ENCODE assay signal across 14 cellular contexts in genomic region chr16:2180962-2181923, GRCh38. TPM values are rescaled to one million over a fixed set of nuclear protein-coding genes. Genes with fewer than 3 reads are reported as not detected.
DNase-seq lines count a peak whose midpoint lies in the region; ATAC-seq, FAIRE-seq and TF ChIP-seq lines count a peak whose summit lies in the region.
"Had no signal": no experiment of that assay in that cellular context is flagged by ENCODE, and none has a peak within 500 bp of the region (broad histone marks: within the 10 kb centered on the region; RNA-seq: fewer than 3 reads in every experiment).

No MANE protein-coding gene starts in this region.

- intact Hi-C loops in activated CD4-positive, alpha-beta T cell treated with anti-CD3 and anti-CD28 coated beads for 36 hours (cut with DNase I, micrococcal nuclease) = no loop called here

- DNase-seq in activated CD4-positive, alpha-beta T cell treated with anti-CD3 and anti-CD28 coated beads for 36 hours = peak; percentile 23
- no peak for DNase-seq in activated CD4-positive, alpha-beta T cell treated with anti-CD3 and anti-CD28 coated beads, Interleukin-2, amount 50 U/mL, for 1 hour
- DNase-seq in H1 (ENCODE audit: low read depth in 1 of 2, low spot score in 2 of 2) (no peak), neuronal stem cell (ENCODE audit: low spot score) (no peak), chondrocyte (ENCODE audit: low spot score) (no peak), cerebellar nuclear complex (lab: John Stamatoyannopoulos, UW) (no peak)
- DNase-seq: 8988T, C1 segment of cervical spinal cord, NCI-H146, NCI-H345, NCI-H69 had no signal

- no peaks in the 10 kb centered on the region for H3K79me2 ChIP-seq in H1 (ENCODE audit: control insufficient read depth in 1 of 2, insufficient read depth in 2 of 2, low read length in 2 of 2)

- POLR2A ChIA-PET in activated CD4-positive, alpha-beta T cell treated with anti-CD3 and anti-CD28 coated beads for 36 hours (lab: Charles Lee) = interaction anchor here (0.5 to 1.4 kb wide), 2 partner anchors 26 to 121 kb away, joined by 3 to 6 read pairs; partner anchors contain the start of gene TRAF7
- POLR2A ChIA-PET in H1 (lab: Charles Lee; ENCODE audit: partially characterized antibody) = interaction anchor here (0.7 to 3.2 kb wide), 11 partner anchors 9 to 333 kb away, joined by 3 to 23 read pairs (median 4); partner anchors contain the start of genes ATP6V0C, DNASE1L2, MLST8 and RPS2

- H3K18ac ChIP-seq in H1 (ENCODE audit: extremely low read depth, low read length) = no peak overlapping the region
- peak overlapping the region; percentile 6 for H3K18ac ChIP-seq in neuronal stem cell (ENCODE audit: low read length)

- H2BK15ac ChIP-seq in H1 (ENCODE audit: low read length) (no peak overlapping the region), neuronal stem cell (ENCODE audit: low read length) (no peak overlapping the region)

- no peak for FAIRE-seq in H1 (lab: Jason Lieb, UNC)

- H2BK120ac ChIP-seq in H1 (replicated peaks; ENCODE audit: low read depth, low read length) = no peak overlapping the region
- H2BK120ac ChIP-seq in neuronal stem cell (ENCODE audit: low read depth, low read length) = no peak overlapping the region

- no peak overlapping the region for H3K4ac ChIP-seq in H1 (replicated peaks; ENCODE audit: insufficient read length, low read depth, low read length)
- H3K4ac ChIP-seq in neuronal stem cell (ENCODE audit: low read length) = no peak overlapping the region

- CTCF ChIA-PET in activated CD4-positive, alpha-beta T cell treated with anti-CD3 and anti-CD28 coated beads for 36 hours (lab: Charles Lee) = no interaction called here
- CTCF ChIA-PET in H1 (lab: Charles Lee; ENCODE audit: partially characterized antibody) = interaction anchor here (1.0 to 1.9 kb wide), 5 partner anchors 13 to 320 kb away, joined by 3 to 5 read pairs (median 4); no protein-coding TSS in a partner anchor

- no peak overlapping the region for H2AFZ ChIP-seq in H1 (ENCODE audit: low read length)
- no peak overlapping the region for H2AFZ ChIP-seq in neuronal stem cell (ENCODE audit: low read length)

- peaks cover 0 to 10% of the 10 kb centered on the region in 2 experiments for H4K20me1 ChIP-seq in H1 (replicated peaks in 1 of 2; ENCODE audit: control insufficient read depth in 1 of 2, insufficient read depth in 2 of 2, low read length in 2 of 2)

- no peaks in the 10 kb centered on the region for H3K9me3 Mint-ChIP-seq in activated CD4-positive, alpha-beta T cell treated with anti-CD3 and anti-CD28 coated beads for 36 hours (ENCODE audit: low read depth)
- no peaks in the 10 kb centered on the region for H3K9me3 Mint-ChIP-seq in chondrocyte (ENCODE audit: low read depth)

- no peak overlapping the region for H3K4me2 ChIP-seq in H1 (ENCODE audit: insufficient read depth in 1 of 2, low read depth in 2 of 2, low read length in 2 of 2)
- no peak overlapping the region for H3K4me2 ChIP-seq in neuronal stem cell (ENCODE audit: insufficient read depth, low read length, poor library complexity, severe bottlenecking)

- no peak for TF ChIP-seq POLR2A in H1 (IDR thresholded peaks at IDR 0.05; ENCODE audit: control extremely low read depth in 1 of 2, low read depth in 2 of 2, low read length in 2 of 2)

- peaks cover 2% of the 10 kb centered on the region; the same call in 1 of the 2 replicates for H3K23me2 ChIP-seq in H1 (ENCODE audit: low read depth, low read length)

- H3K27me3 ChIP-seq in H1 (replicated peaks in 1 of 4; ENCODE audit: control insufficient read depth in 3 of 4, extremely low read depth in 1 of 4, insufficient read depth in 3 of 4, low read length in 3 of 4) (no peaks in the 10 kb centered on the region; a peak in 1 of 7 replicates), neuronal stem cell (ENCODE audit: control insufficient read depth in 3 of 3, insufficient read depth in 3 of 3, low read depth in 1 of 3, low read length in 3 of 3) (no peaks in the 10 kb centered on the region)

- H3K23ac ChIP-seq in H1 (ENCODE audit: insufficient read length) (no peak overlapping the region), neuronal stem cell (ENCODE audit: low read depth, low read length, poor library complexity) (peak overlapping the region; percentile 60)

- no peak for TF ChIP-seq CTCF in H1 (IDR thresholded peaks at IDR 0.05; ENCODE audit: control extremely low read depth in 1 of 3, insufficient read depth in 1 of 3, low read depth in 1 of 3, low read length in 3 of 3)
- TF ChIP-seq CTCF in chondrocyte (IDR thresholded peaks at IDR 0.05) = no peak

- H3K14ac ChIP-seq in H1 (ENCODE audit: insufficient read length) = no peak overlapping the region
- no peak overlapping the region for H3K14ac ChIP-seq in neuronal stem cell (ENCODE audit: low read length)

- H3K4me1 ChIP-seq in H1 (replicated peaks in 1 of 4; ENCODE audit: control insufficient read depth in 3 of 4, insufficient read depth in 4 of 4, low read length in 3 of 4) (peaks cover 0 to 7% (median 2%) of the 10 kb centered on the region in 4 experiments; a peak in 4 of 7 replicates), neuronal stem cell (ENCODE audit: control insufficient read depth in 2 of 2, insufficient read depth in 1 of 2, low read depth in 1 of 2, low read length in 2 of 2) (peaks cover 0 to 3% of the 10 kb centered on the region in 2 donors)
- H3K4me1 ChIP-seq: HAP-1 had no signal

- H4K5ac ChIP-seq in H1 (ENCODE audit: insufficient read length, low read depth, low read length) = no peak overlapping the region

- H2BK20ac ChIP-seq in H1 (ENCODE audit: low read length) = no peak overlapping the region

- H3K56ac ChIP-seq in H1 (replicated peaks; ENCODE audit: insufficient read length, low read depth, low read length) = no peak overlapping the region

- H3K27me3 Mint-ChIP-seq in activated CD4-positive, alpha-beta T cell treated with anti-CD3 and anti-CD28 coated beads for 36 hours = no peaks in the 10 kb centered on the region
- H3K27me3 Mint-ChIP-seq in chondrocyte (ENCODE audit: low read depth) = no peaks in the 10 kb centered on the region

- no peak for TF ChIP-seq RAD21 in H1 (IDR thresholded peaks at IDR 0.05 in 1 of 2, conservative IDR thresholded peaks at IDR 0.05 in 1 of 2; ENCODE audit: low read depth in 2 of 2, low read length in 2 of 2)

- H2AK5ac ChIP-seq in H1 (ENCODE audit: low read depth, low read length) (no peak overlapping the region), neuronal stem cell (ENCODE audit: low read depth, low read length) (peak overlapping the region; percentile 63)

- H3K4me3 ChIP-seq in H1 (ENCODE audit: extremely low read depth in 1 of 4, insufficient read depth in 2 of 4, low read depth in 3 of 4, low read length in 4 of 4) (no peak overlapping the region), neuronal stem cell (ENCODE audit: low read length in 2 of 2) (no peak overlapping the region)
- H3K4me3 ChIP-seq: HAP-1 had no signal

- H3K27ac ChIP-seq in H1 (ENCODE audit: low read depth, low read length) = no peak overlapping the region
- H3K27ac ChIP-seq in neuronal stem cell (replicated peaks; ENCODE audit: low read length) = no peak overlapping the region

- no peak overlapping the region; a peak in 1 of 7 replicates for H3K9ac ChIP-seq in H1 (replicated peaks in 1 of 4; ENCODE audit: extremely low read depth in 1 of 4, low read depth in 3 of 4, low read length in 3 of 4)
- H3K9ac ChIP-seq in neuronal stem cell (ENCODE audit: low read depth, low read length, poor library complexity) = no peak overlapping the region

- no peak for ATAC-seq in activated CD4-positive, alpha-beta T cell treated with anti-CD3 and anti-CD28 coated beads for 36 hours
- ATAC-seq: Right ventricle myocardium inferior, SK-N-SH treated with all-trans-retinoic acid at 6 μM for 48 hours had no signal

- no peak for TF ChIP-seq EP300 in H1 (IDR thresholded peaks at IDR 0.05; ENCODE audit: borderline replicate concordance in 1 of 2, low read depth in 2 of 2, low read length in 2 of 2)

- H4K8ac ChIP-seq in H1 (ENCODE audit: extremely low read depth, insufficient read depth, low read length) = peak overlapping the region; percentile 25; the same call in 1 of the 2 replicates
- H4K8ac ChIP-seq in neuronal stem cell (ENCODE audit: low read depth, low read length) = no peak overlapping the region

- H3K36me3 ChIP-seq in H1 (ENCODE audit: control insufficient read depth in 2 of 4, insufficient read depth in 4 of 4, low read length in 3 of 4) (peaks cover 0 to 16% (median 3%) of the 10 kb centered on the region in 4 experiments; a peak in 5 of 8 replicates), neuronal stem cell (replicated peaks in 1 of 2; ENCODE audit: control insufficient read depth in 2 of 2, insufficient read depth in 2 of 2, low read length in 2 of 2) (peaks cover 4 to 36% of the 10 kb centered on the region in 2 donors)

- H3K4me1 Mint-ChIP-seq in activated CD4-positive, alpha-beta T cell treated with anti-CD3 and anti-CD28 coated beads for 36 hours = no peaks in the 10 kb centered on the region
- no peaks in the 10 kb centered on the region for H3K4me1 Mint-ChIP-seq in chondrocyte (ENCODE audit: low read depth)

- H3K4me3 Mint-ChIP-seq in activated CD4-positive, alpha-beta T cell treated with anti-CD3 and anti-CD28 coated beads for 36 hours = no peak overlapping the region
- H3K4me3 Mint-ChIP-seq in chondrocyte (ENCODE audit: unreplicated experiment) = no peak overlapping the region

- no peak overlapping the region for H4K91ac ChIP-seq in H1 (replicated peaks; ENCODE audit: insufficient read length, low read length)
- no peak overlapping the region for H4K91ac ChIP-seq in neuronal stem cell (ENCODE audit: low read depth, low read length, poor library complexity)

- no peak overlapping the region for H2BK12ac ChIP-seq in H1 (ENCODE audit: low read depth, low read length)
- H2BK12ac ChIP-seq in neuronal stem cell (ENCODE audit: low read length) = peak overlapping the region; percentile 22

- H2BK5ac ChIP-seq in H1 (ENCODE audit: low read depth, low read length) (no peak overlapping the region), neuronal stem cell (ENCODE audit: low read length) (peak overlapping the region; percentile 54)

- no peak overlapping the region for H3K27ac Mint-ChIP-seq in activated CD4-positive, alpha-beta T cell treated with anti-CD3 and anti-CD28 coated beads for 36 hours
- H3K27ac Mint-ChIP-seq in chondrocyte (ENCODE audit: unreplicated experiment) = no peak overlapping the region

- H3K9me3 ChIP-seq in H1 (ENCODE audit: insufficient read depth in 2 of 2, low read depth in 1 of 2, low read length in 1 of 2) (no peaks in the 10 kb centered on the region), neuronal stem cell (replicated peaks in 1 of 2; ENCODE audit: control insufficient read depth in 2 of 2, insufficient read depth in 1 of 2, low read depth in 1 of 2, low read length in 2 of 2) (no peaks in the 10 kb centered on the region)
- H3K9me3 ChIP-seq: HAP-1 had no signal

- H3K36me3 Mint-ChIP-seq in activated CD4-positive, alpha-beta T cell treated with anti-CD3 and anti-CD28 coated beads for 36 hours (ENCODE audit: low read depth) = peaks cover 4% of the 10 kb centered on the region
- peaks cover 4% of the 10 kb centered on the region for H3K36me3 Mint-ChIP-seq in chondrocyte (ENCODE audit: low read depth)

- H3K79me1 ChIP-seq in H1 (ENCODE audit: low read depth, low read length) = no peaks in the 10 kb centered on the region
- H3K79me1 ChIP-seq in neuronal stem cell (ENCODE audit: low read depth, low read length) = peaks cover 2% of the 10 kb centered on the region

- 92% methylated on average over 30 of the region's 46 CpGs; no CpG with 5 or more reads in 1 of the 2 experiments for WGBS in H1 (ENCODE audit: extremely low coverage in 1 of 2, insufficient coverage in 1 of 2, insufficient read length in 1 of 2, insufficient replicate concordance in 2 of 2, low coverage in 1 of 2, low lambda C conversion rate in 2 of 2, missing lambda C conversion rate in 1 of 2), 2 experiments
- WGBS in neuronal stem cell (ENCODE audit: extremely low coverage in 2 of 2, insufficient read length in 2 of 2, insufficient replicate concordance in 1 of 2), 2 donors = no CpG with 5 or more reads among the region's 46 CpGs

RNA-seq across cellular contexts. Expression of gene CASKIN1, which starts 15.2 kb away (rescaled TPM):
- 1 to 10 TPM in 1 of 2 experiments, under 1 TPM in 1; 0.98 to 1.3 TPM for total RNA-seq in activated CD4-positive, alpha-beta T cell treated with anti-CD3 and anti-CD28 coated beads for 36 hours
- total RNA-seq in H1 (2021; fragmentation: NEBNext Ultra II Directional; extraction: Animal tissue kit (Norgen Biotek cat#: 25700)) = 6.4 and 6.5 TPM in 2 replicates
- 1.2 and 2.7 TPM in 2 replicates for polyA plus RNA-seq in H1 (2011; rRNA removed)
- 2.0 TPM for polyA plus RNA-seq in H1 (2011; cell fraction: cytosol; rRNA removed)
- 9.8 TPM for polyA plus RNA-seq in H1 (2011; cell fraction: nucleus; rRNA removed)
- 2.7 to 3.7 TPM (median 3.2 TPM) in 4 replicates for polyA plus RNA-seq in H1 (2012, experiment 1 of 2)
- 2.8 TPM for polyA plus RNA-seq in H1 (2012, experiment 2 of 2)
- polyA plus RNA-seq in H1 (2013, experiment 1 of 2) = 2.0 TPM
- 1.9 TPM for polyA plus RNA-seq in H1 (2013, experiment 2 of 2)
- polyA minus RNA-seq in H1 (2011; rRNA and poly(A)+ RNA removed) = 0.93 and 1.9 TPM in 2 replicates
- 4.5 TPM for polyA minus RNA-seq in H1 (2011; cell fraction: cytosol; rRNA and poly(A)+ RNA removed)
- polyA minus RNA-seq in H1 (2011; cell fraction: nucleus; rRNA and poly(A)+ RNA removed) = 4.4 TPM
- 4.7 TPM for polyA plus RNA-seq in neuronal stem cell (2013, experiment 1 of 2)
- polyA plus RNA-seq in neuronal stem cell (2013, experiment 2 of 2) = 4.7 TPM
- 1.3 to 3.6 TPM (median 2.3 TPM) in 3 replicates for total RNA-seq in chondrocyte

RNA-seq across cellular contexts. Expression of gene MLST8, which starts 24.0 kb away (rescaled TPM):
- 10 to 100 TPM; 61.3 to 76.1 TPM for total RNA-seq in activated CD4-positive, alpha-beta T cell treated with anti-CD3 and anti-CD28 coated beads for 36 hours
- 67.6 and 69.6 TPM in 2 replicates for total RNA-seq in H1 (2021; fragmentation: NEBNext Ultra II Directional; extraction: Animal tissue kit (Norgen Biotek cat#: 25700))
- polyA plus RNA-seq in H1 (2011; rRNA removed) = 321 and 440 TPM in 2 replicates
- 218 TPM for polyA plus RNA-seq in H1 (2011; cell fraction: cytosol; rRNA removed)
- polyA plus RNA-seq in H1 (2011; cell fraction: nucleus; rRNA removed) = 354 TPM
- polyA plus RNA-seq in H1 (2012, experiment 1 of 2) = 47.7 to 104 TPM (median 94.8 TPM) in 4 replicates
- 87.2 TPM for polyA plus RNA-seq in H1 (2012, experiment 2 of 2)
- 57.1 TPM for polyA plus RNA-seq in H1 (2013, experiment 1 of 2)
- 56.1 TPM for polyA plus RNA-seq in H1 (2013, experiment 2 of 2)
- polyA minus RNA-seq in H1 (2011; rRNA and poly(A)+ RNA removed) = 88.3 and 98.1 TPM in 2 replicates
- polyA minus RNA-seq in H1 (2011; cell fraction: cytosol; rRNA and poly(A)+ RNA removed) = 67.9 TPM
- 111 TPM for polyA minus RNA-seq in H1 (2011; cell fraction: nucleus; rRNA and poly(A)+ RNA removed)
- polyA plus RNA-seq in neuronal stem cell (2013, experiment 1 of 2) = 74.1 TPM
- 70.9 TPM for polyA plus RNA-seq in neuronal stem cell (2013, experiment 2 of 2)
- 37.1 to 41.4 TPM (median 39.3 TPM) in 3 replicates for total RNA-seq in chondrocyte

RNA-seq across cellular contexts. Expression of gene TRAF7, which starts 25.7 kb away (rescaled TPM):
- 10 to 100 TPM; 70.7 to 93.7 TPM for total RNA-seq in activated CD4-positive, alpha-beta T cell treated with anti-CD3 and anti-CD28 coated beads for 36 hours
- 148 and 155 TPM in 2 replicates for total RNA-seq in H1 (2021; fragmentation: NEBNext Ultra II Directional; extraction: Animal tissue kit (Norgen Biotek cat#: 25700))
- polyA plus RNA-seq in H1 (2011; rRNA removed) = 96.8 and 140 TPM in 2 replicates
- 87.7 TPM for polyA plus RNA-seq in H1 (2011; cell fraction: cytosol; rRNA removed)
- 166 TPM for polyA plus RNA-seq in H1 (2011; cell fraction: nucleus; rRNA removed)
- polyA plus RNA-seq in H1 (2012, experiment 1 of 2) = 72.2 to 138 TPM (median 118 TPM) in 4 replicates
- polyA plus RNA-seq in H1 (2012, experiment 2 of 2) = 99.5 TPM
- 119 TPM for polyA plus RNA-seq in H1 (2013, experiment 1 of 2)
- polyA plus RNA-seq in H1 (2013, experiment 2 of 2) = 114 TPM
- 88.7 and 112 TPM in 2 replicates for polyA minus RNA-seq in H1 (2011; rRNA and poly(A)+ RNA removed)
- polyA minus RNA-seq in H1 (2011; cell fraction: cytosol; rRNA and poly(A)+ RNA removed) = 80.9 TPM
- 56.2 TPM for polyA minus RNA-seq in H1 (2011; cell fraction: nucleus; rRNA and poly(A)+ RNA removed)
- polyA plus RNA-seq in neuronal stem cell (2013, experiment 1 of 2) = 117 TPM
- polyA plus RNA-seq in neuronal stem cell (2013, experiment 2 of 2) = 112 TPM
- total RNA-seq in chondrocyte = 62.1 to 71.3 TPM (median 63.4 TPM) in 3 replicates

RNA-seq across cellular contexts. Expression of gene BRICD5, which starts 29.4 kb away (rescaled TPM):
- total RNA-seq in activated CD4-positive, alpha-beta T cell treated with anti-CD3 and anti-CD28 coated beads for 36 hours = 1 to 10 TPM; 8.0 to 8.8 TPM
- total RNA-seq in H1 (2021; fragmentation: NEBNext Ultra II Directional; extraction: Animal tissue kit (Norgen Biotek cat#: 25700)) = 6.1 and 8.5 TPM in 2 replicates
- polyA plus RNA-seq in H1 (2011; rRNA removed) = 8.6 and 14.2 TPM in 2 replicates
- polyA plus RNA-seq in H1 (2011; cell fraction: cytosol; rRNA removed) = 9.8 TPM
- 97.1 TPM for polyA plus RNA-seq in H1 (2011; cell fraction: nucleus; rRNA removed)
- 6.1 to 13.0 TPM (median 8.1 TPM) in 4 replicates for polyA plus RNA-seq in H1 (2012, experiment 1 of 2)
- polyA plus RNA-seq in H1 (2012, experiment 2 of 2) = 12.6 TPM
- polyA plus RNA-seq in H1 (2013, experiment 1 of 2) = 4.7 TPM
- polyA plus RNA-seq in H1 (2013, experiment 2 of 2) = 3.5 TPM
- 1.00 and 1.0 TPM in 2 replicates for polyA minus RNA-seq in H1 (2011; rRNA and poly(A)+ RNA removed)
- polyA minus RNA-seq in H1 (2011; cell fraction: cytosol; rRNA and poly(A)+ RNA removed) = 3.2 TPM
- 9.2 TPM for polyA minus RNA-seq in H1 (2011; cell fraction: nucleus; rRNA and poly(A)+ RNA removed)
- 9.0 TPM for polyA plus RNA-seq in neuronal stem cell (2013, experiment 1 of 2)
- 9.1 TPM for polyA plus RNA-seq in neuronal stem cell (2013, experiment 2 of 2)
- total RNA-seq in chondrocyte = 5.4 to 7.3 TPM (median 6.9 TPM) in 3 replicates

RNA-seq across cellular contexts. Expression of gene RAB26, which starts 32.8 kb away (rescaled TPM):
- total RNA-seq in activated CD4-positive, alpha-beta T cell treated with anti-CD3 and anti-CD28 coated beads for 36 hours = under 1 TPM in 1 of 2 experiments, not detected in 1; 0.21 TPM
- 4.3 and 5.3 TPM in 2 replicates for total RNA-seq in H1 (2021; fragmentation: NEBNext Ultra II Directional; extraction: Animal tissue kit (Norgen Biotek cat#: 25700))
- 5.4 and 6.6 TPM in 2 replicates for polyA plus RNA-seq in H1 (2011; rRNA removed)
- 7.4 TPM for polyA plus RNA-seq in H1 (2011; cell fraction: cytosol; rRNA removed)
- polyA plus RNA-seq in H1 (2011; cell fraction: nucleus; rRNA removed) = 23.2 TPM
- 6.8 to 14.2 TPM (median 12.7 TPM) in 4 replicates for polyA plus RNA-seq in H1 (2012, experiment 1 of 2)
- 4.8 TPM for polyA plus RNA-seq in H1 (2012, experiment 2 of 2)
- polyA plus RNA-seq in H1 (2013, experiment 1 of 2) = 11.6 TPM
- 13.9 TPM for polyA plus RNA-seq in H1 (2013, experiment 2 of 2)
- 2.4 and 2.6 TPM in 2 replicates for polyA minus RNA-seq in H1 (2011; rRNA and poly(A)+ RNA removed)
- 2.0 TPM for polyA minus RNA-seq in H1 (2011; cell fraction: cytosol; rRNA and poly(A)+ RNA removed)
- polyA minus RNA-seq in H1 (2011; cell fraction: nucleus; rRNA and poly(A)+ RNA removed) = 3.2 TPM
- 4.2 TPM for polyA plus RNA-seq in neuronal stem cell (2013, experiment 1 of 2)
- polyA plus RNA-seq in neuronal stem cell (2013, experiment 2 of 2) = 3.9 TPM
- total RNA-seq in chondrocyte = 0.28 to 1.1 TPM (median 0.80 TPM) in 3 replicates
